Comparison of ENCODE assay signal across 10 cellular contexts in the genomic region with DNA sequence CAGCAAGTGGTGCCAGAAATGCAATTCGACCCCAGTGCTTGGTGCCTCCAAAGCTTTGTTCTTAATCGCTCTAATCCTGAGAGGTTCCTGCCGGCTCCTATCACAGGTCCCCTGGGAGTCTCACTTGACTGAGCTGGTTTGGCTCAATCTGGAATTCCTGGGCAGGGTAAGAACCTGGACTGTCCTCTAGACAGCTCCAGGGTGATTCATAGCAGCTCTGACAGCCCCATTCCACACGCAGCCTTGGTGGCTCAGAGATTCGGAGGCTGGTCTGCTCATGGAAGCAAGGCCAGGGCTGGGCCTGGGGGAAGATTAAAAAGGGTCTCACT. TPM values are rescaled to one million over a fixed set of nuclear protein-coding genes. Genes with fewer than 3 reads are reported as not detected.
DNase-seq lines count a peak whose midpoint lies in the region; ATAC-seq and TF ChIP-seq lines count a peak whose summit lies in the region.
"Had no signal": no experiment of that assay in that cellular context is flagged by ENCODE, and none has a peak within 500 bp of the region (broad histone marks: within the 10 kb centered on the region; RNA-seq: fewer than 3 reads in every experiment).

No MANE protein-coding gene starts in this region.

- no peak overlapping the region for H3K27ac ChIP-seq in SJCRH30
- H3K27ac ChIP-seq in left ventricle myocardium inferior (replicated peaks) = peak overlapping the region; percentile 2
- H3K27ac ChIP-seq: heart right ventricle had no signal

- H3K36me3 Mint-ChIP-seq in type B pancreatic cell = peaks cover 3% of the 10 kb centered on the region

- no peaks in the 10 kb centered on the region for H3K9me3 Mint-ChIP-seq in type B pancreatic cell

- no peaks in the 10 kb centered on the region for H3K27me3 ChIP-seq in SJCRH30
- H3K27me3 ChIP-seq in left ventricle myocardium inferior (ENCODE audit: low read depth) = no peaks in the 10 kb centered on the region
- H3K27me3 ChIP-seq: heart right ventricle had no signal

- TF ChIP-seq CTCF in left ventricle myocardium inferior (IDR thresholded peaks at IDR 0.05; ENCODE audit: borderline replicate concordance) (no peak), type B pancreatic cell (conservative IDR thresholded peaks at IDR 0.05) (no peak)

- H3K4me3 ChIP-seq in SJCRH30 (no peak overlapping the region; the same call in 1 of the 2 replicates), left ventricle myocardium inferior (no peak overlapping the region)
- H3K4me3 ChIP-seq: heart right ventricle had no signal

- H3K4me1 ChIP-seq in SJCRH30 = peaks cover 25% of the 10 kb centered on the region
- peaks cover 35% of the 10 kb centered on the region for H3K4me1 ChIP-seq in left ventricle myocardium inferior

- peak; percentile 16 for DNase-seq in NCI-H2196 (lab: John Stamatoyannopoulos, UW; ENCODE audit: unreplicated experiment)
- DNase-seq in NCI-H2196 treated with DMSO at 0.1 percent for 48 hours (lab: John Stamatoyannopoulos, UW; ENCODE audit: unreplicated experiment) = no peak
- peak; percentile 88 to 93 for DNase-seq in SJCRH30
- no peak for DNase-seq in left ventricle myocardium inferior
- no peak for DNase-seq in type B pancreatic cell (ENCODE audit: extremely low spot score, unreplicated experiment)
- no peak for DNase-seq in LoVo (ENCODE audit: low spot score)
- DNase-seq: activated CD4-positive, alpha-beta T cell treated with anti-CD3 and anti-CD28 coated beads, Interleukin-2, amount 50 U/mL, for 4 hours; heart right ventricle had no signal

- peak overlapping the region; percentile 31 for H3K27ac Mint-ChIP-seq in type B pancreatic cell

- intact Hi-C loops in left ventricle myocardium inferior (cut with micrococcal nuclease) = loop anchor here (5.0 kb wide), 1 partner anchor 480 kb away; no protein-coding TSS in a partner anchor

- no peaks in the 10 kb centered on the region for H3K9me3 ChIP-seq in SJCRH30 (replicated peaks)
- H3K9me3 ChIP-seq in left ventricle myocardium inferior (replicated peaks) = no peaks in the 10 kb centered on the region
- H3K9me3 ChIP-seq: heart right ventricle had no signal

- H3K36me3 ChIP-seq in SJCRH30 (no peaks in the 10 kb centered on the region), left ventricle myocardium inferior (no peaks in the 10 kb centered on the region)

- H3K27me3 Mint-ChIP-seq in type B pancreatic cell = no peaks in the 10 kb centered on the region

- ATAC-seq in HG02610 (IDR thresholded peaks at IDR 0.05; ENCODE audit: unreplicated experiment) (no peak), GM19463 (IDR thresholded peaks at IDR 0.05; ENCODE audit: unreplicated experiment) (no peak)

- peaks cover 26% of the 10 kb centered on the region for H3K4me1 Mint-ChIP-seq in type B pancreatic cell (ENCODE audit: unreplicated experiment)

- H3K4me3 Mint-ChIP-seq in type B pancreatic cell = no peak overlapping the region

RNA-seq across cellular contexts. Expression of a gene that starts 37.9 kb away (rescaled TPM):
- 2.9 and 3.5 TPM in 2 replicates for total RNA-seq in SJCRH30 (2014; rRNA removed; shearing (Covaris generic))
- total RNA-seq in left ventricle myocardium inferior (2.9 TPM), type B pancreatic cell (ENCODE audit: low replicate concordance) (17.5 and 21.4 TPM in 2 replicates)

Comparison
In these comparisons a context has a peak if more than half of its experiments do, and no peak if none do; other contexts are left out.
1. DNase-seq: peak in NCI-H2196 (single experiment) and SJCRH30 (2 of 2); none in NCI-H2196 treated with DMSO at 0.1 percent for 48 hours (single experiment), left ventricle myocardium inferior (single experiment), type B pancreatic cell (single experiment) and LoVo (single experiment).